In genomic region chr12:53295070-53295890, GRCh38 we compare ENCODE assay signal across 8 cellular contexts. TPM values are rescaled to one million over a fixed set of nuclear protein-coding genes. Genes with fewer than 3 reads are reported as not detected.
DNase-seq lines count a peak whose midpoint lies in the region; FAIRE-seq and TF ChIP-seq lines count a peak whose summit lies in the region.

TSS of gene PFDN5 (plus strand) at chr12:53295542. CDS start at chr12:53295568, 26 bp downstream.

- H3F3A ChIP-seq in Loucy (ENCODE audit: low read depth) (no peaks in the 10 kb centered on the region; the same call in 1 of the 2 replicates), neural cell (ENCODE audit: insufficient read depth, low read length, poor library complexity, severe bottlenecking) (peaks cover 3% of the 10 kb centered on the region)

- H3K9ac ChIP-seq in Loucy (ENCODE audit: low read depth, low read length, poor library complexity, severe bottlenecking) (peak within 1 kb of the TSS; percentile 90), neural cell (ENCODE audit: low read length) (peak within 1 kb of the TSS; percentile 90)

- peak within 1 kb of the TSS; percentile 95 for H3K4me3 ChIP-seq in Loucy (ENCODE audit: low read length, poor library complexity, severe bottlenecking)
- peak within 1 kb of the TSS; percentile 69 for H3K4me3 ChIP-seq in fibroblast of villous mesenchyme (ENCODE audit: low read depth, low read length)
- H3K4me3 ChIP-seq in neural cell (ENCODE audit: low read length) = peak within 1 kb of the TSS; percentile 89
- H3K4me3 ChIP-seq in stomach = peak within 1 kb of the TSS; percentile 73 to 92 (median 83)

- H3K36me3 ChIP-seq in Loucy (ENCODE audit: insufficient read depth, low read length) (peaks cover 28% of the 10 kb centered on the region; the same call in 1 of the 2 replicates), neural cell (ENCODE audit: insufficient read depth, low read length) (no peaks in the 10 kb centered on the region), stomach (peaks cover 7 to 23% (median 16%) of the 10 kb centered on the region in 4 donors)

- TF ChIP-seq RAD21 in neural cell (conservative IDR thresholded peaks at IDR 0.05) = peak; percentile 36

- intact Hi-C loops in stomach (cut with DNase I; ENCODE audit: low total_unique reads) = no loop called here

- H3K9me2 ChIP-seq in Loucy (replicated peaks; ENCODE audit: low read depth, low read length) = no peaks in the 10 kb centered on the region
- no peaks in the 10 kb centered on the region for H3K9me2 ChIP-seq in neural cell (ENCODE audit: insufficient read depth, low read length)

- TF ChIP-seq CTCF in Loucy (conservative IDR thresholded peaks at IDR 0.05; ENCODE audit: low read length) (no peak), fibroblast of villous mesenchyme (IDR thresholded peaks at IDR 0.05; ENCODE audit: insufficient read depth, low read depth, low read length) (no peak), neural cell (IDR thresholded peaks at IDR 0.05; ENCODE audit: poor library complexity, severe bottlenecking) (peak; percentile 38), stomach (IDR thresholded peaks at IDR 0.05) (peak in 1 of 7 experiments; percentile 9)

- TF ChIP-seq EP300 in neural cell (conservative IDR thresholded peaks at IDR 0.05; ENCODE audit: poor library complexity, severe bottlenecking) (peak; percentile 25), stomach (IDR thresholded peaks at IDR 0.05) (no peak)

- WGBS in stomach, 5 donors = 1 to 2% (median 2%) methylated on average over 29 to 42 of the region's 42 CpGs

- H3K27ac ChIP-seq in neural cell (ENCODE audit: low read length) = peak within 1 kb of the TSS; percentile 82
- peak within 1 kb of the TSS; percentile 83 to 93 (median 89) for H3K27ac ChIP-seq in stomach

- FAIRE-seq in H54 (lab: Jason Lieb, UNC) = peak; percentile 77

- DNase-seq in EL = peak; percentile 83
- peak; percentile 69 for DNase-seq in H54 (ENCODE audit: insufficient read length, low spot score)
- peak; percentile 80 for DNase-seq in SHP77 treated with DMSO at 0.1 percent for 48 hours (lab: John Stamatoyannopoulos, UW)
- peak; percentile 95 for DNase-seq in activated effector memory CD4-positive, alpha-beta T cell treated with anti-CD3 and anti-CD28 coated beads, Interleukin-2, amount 50 U/mL, for 16 hours
- peak; percentile 91 for DNase-seq in fibroblast of villous mesenchyme (ENCODE audit: low read depth)
- DNase-seq in stomach = peak; percentile 88

- H3K9me3 ChIP-seq in Loucy (ENCODE audit: insufficient read depth, low read depth, low read length) = no peaks in the 10 kb centered on the region
- no peaks in the 10 kb centered on the region for H3K9me3 ChIP-seq in neural cell (ENCODE audit: low read length)
- H3K9me3 ChIP-seq in stomach = no peaks in the 10 kb centered on the region

- H3K4me1 ChIP-seq in Loucy (ENCODE audit: insufficient read depth, low read length, poor library complexity, severe bottlenecking) = peaks cover 22% of the 10 kb centered on the region
- peaks cover 24 to 49% (median 43%) of the 10 kb centered on the region in 4 donors for H3K4me1 ChIP-seq in stomach

- peak within 1 kb of the TSS; percentile 87 for H3K4me2 ChIP-seq in Loucy (ENCODE audit: low read depth, low read length, poor library complexity, severe bottlenecking)
- H3K4me2 ChIP-seq in neural cell (ENCODE audit: low read length) = peak within 1 kb of the TSS; percentile 89

- H3K79me2 ChIP-seq in Loucy (ENCODE audit: insufficient read depth, low read length) = peaks cover 29% of the 10 kb centered on the region
- H3K79me2 ChIP-seq in neural cell (replicated peaks; ENCODE audit: insufficient read depth, low read length) = peaks cover 22% of the 10 kb centered on the region

- H2AFZ ChIP-seq in Loucy (ENCODE audit: low read length) (peak within 1 kb of the TSS; percentile 85), neural cell (ENCODE audit: low read depth, low read length) (peak within 1 kb of the TSS; percentile 81)

- TF ChIP-seq POLR2A in H54 (IDR thresholded peaks at IDR 0.05; ENCODE audit: low read depth, low read length) = peak; percentile 72
- TF ChIP-seq POLR2A in stomach (IDR thresholded peaks at IDR 0.05) = peak in 2 of 4 donors; percentile 24 to 34

- H3K27me3 ChIP-seq in Loucy (ENCODE audit: insufficient read depth, low read length, poor library complexity, severe bottlenecking) = no peaks in the 10 kb centered on the region
- no peaks in the 10 kb centered on the region for H3K27me3 ChIP-seq in neural cell (ENCODE audit: insufficient read depth, low read depth, low read length)
- H3K27me3 ChIP-seq in stomach = no peaks in the 10 kb centered on the region

- H4K20me1 ChIP-seq in Loucy (ENCODE audit: insufficient read depth, low read length, poor library complexity, severe bottlenecking) = peaks cover 3% of the 10 kb centered on the region
- no peaks in the 10 kb centered on the region for H4K20me1 ChIP-seq in neural cell (ENCODE audit: insufficient read depth)

TF ChIP-seq in neural cell, 6 proteins besides CTCF, POLR2A, EP300 and RAD21:
- TF ChIP-seq MXI1 (conservative IDR thresholded peaks at IDR 0.05; ENCODE audit: poor library complexity, severe bottlenecking) (peak; percentile 99), SMC3 (conservative IDR thresholded peaks at IDR 0.05; ENCODE audit: poor library complexity) (no peak), POLR2AphosphoS5 (IDR thresholded peaks at IDR 0.05) (peak; percentile 86), REST (IDR thresholded peaks at IDR 0.05; ENCODE audit: borderline replicate concordance) (peak; percentile 59), TAF1 (IDR thresholded peaks at IDR 0.05; ENCODE audit: low read depth) (peak; percentile 90), EZH2 (IDR thresholded peaks at IDR 0.05; ENCODE audit: borderline replicate concordance, insufficient read depth, low read length, poor library complexity, severe bottlenecking) (no peak)

RNA-seq across cellular contexts. Expression of gene PFDN5, which starts in this region (rescaled TPM):
- total RNA-seq in fibroblast of villous mesenchyme (328 and 382 TPM in 2 replicates), stomach (100 to 1,000 TPM; 207 to 623 (median 288) TPM)
- polyA plus RNA-seq in neural cell (1,371 and 1,383 TPM in 2 replicates), stomach (1,000 to 10,000 TPM; 1,294 to 1,886 (median 1,325) TPM)
- polyA minus RNA-seq in neural cell = 174 and 217 TPM in 2 replicates

Comparison
In these comparisons a context has a peak if more than half of its experiments do, and no peak if none do; other contexts are left out.
1. Peak in every context shown above with its lines: DNase-seq, H3K4me3 ChIP-seq and H3K27ac ChIP-seq.